Comparison of ENCODE assay signal across 15 cellular contexts in genomic region chr7:26159243-26159642, GRCh38. TPM values are rescaled to one million over a fixed set of nuclear protein-coding genes. Genes with fewer than 3 reads are reported as not detected.
A peak's percentile ranks its signal among the peaks of the same experiment; 100 is the strongest.
DNase-seq lines count a peak whose midpoint lies in the region; ATAC-seq, FAIRE-seq and TF ChIP-seq lines count a peak whose summit lies in the region.
"Had no signal": no experiment of that assay in that cellular context is flagged by ENCODE, and none has a peak within 500 bp of the region (broad histone marks: within the 10 kb centered on the region; RNA-seq: fewer than 3 reads in every experiment).

No MANE protein-coding gene starts in this region.

- peak overlapping the region; percentile 93 for H3K4me3 Mint-ChIP-seq in activated CD4-positive, alpha-beta T cell treated with anti-CD3 and anti-CD28 coated beads, Interleukin-2, amount 10 ng/mL, durations not matched to agents 24 days and 14 days
- H3K4me3 Mint-ChIP-seq in naive thymus-derived CD4-positive, alpha-beta T cell = peak overlapping the region in 1 of 10 donors; percentile 32

- BruUV-seq in GM12878 (replicated peaks; lab: Mats Ljungman, UMichigan) = no TSS peak

- TF ChIP-seq RAD21 in GM12878 (IDR thresholded peaks at IDR 0.05; ENCODE audit: insufficient read depth, low read depth, low read length) = no peak

- H3K27ac ChIP-seq in GM12878 (ENCODE audit: control insufficient read depth, insufficient read depth) (peak overlapping the region; percentile 88), right cardiac atrium (ENCODE audit: low read length) (no peak overlapping the region), uterus (no peak overlapping the region)
- H3K27ac ChIP-seq in naive thymus-derived CD4-positive, alpha-beta T cell (ENCODE audit: low read depth, low read length) = no peak overlapping the region
- H3K27ac ChIP-seq: brain microvascular endothelial cell, thyroid gland had no signal

- intact Hi-C loops in activated CD4-positive, alpha-beta T cell treated with anti-CD3 and anti-CD28 coated beads, Interleukin-2, amount 10 ng/mL, durations not matched to agents 24 days and 14 days (cut with micrococcal nuclease) = loop anchor here (10.0 kb wide), 1 partner anchor 264 kb away; no protein-coding TSS in a partner anchor
- intact Hi-C loops in GM12878 (cut with micrococcal nuclease; ENCODE audit: unreplicated experiment) (loop anchor here (5.0 kb wide), 1 partner anchor 192 kb away; no protein-coding TSS in a partner anchor), right cardiac atrium (cut with DNase I) (no loop called here), uterus (cut with DNase I; ENCODE audit: low total_unique reads) (no loop called here)
- intact Hi-C loops in naive thymus-derived CD4-positive, alpha-beta T cell (cut with micrococcal nuclease) = loop anchor here in 1 of 2 donors (10.0 kb wide), 1 partner anchor 706 kb away; the partner anchor contains the start of gene SKAP2

- H3K9me3 ChIP-seq in GM12878 (replicated peaks; ENCODE audit: control insufficient read depth, insufficient read depth, low read length) (no peaks in the 10 kb centered on the region), right cardiac atrium (ENCODE audit: control insufficient read depth, low read length) (no peaks in the 10 kb centered on the region), uterus (no peaks in the 10 kb centered on the region)
- H3K9me3 ChIP-seq in naive thymus-derived CD4-positive, alpha-beta T cell (ENCODE audit: control insufficient read depth in 2 of 3, low read length in 3 of 3) = no peaks in the 10 kb centered on the region
- H3K9me3 ChIP-seq: thyroid gland had no signal

- H2AFZ ChIP-seq in GM12878 (ENCODE audit: control insufficient read depth, low read depth, low read length) = no peak overlapping the region

- no peak overlapping the region for H3K9ac ChIP-seq in GM12878 (ENCODE audit: control insufficient read depth, insufficient read depth, low read length)

- 93% methylated on average over 2 of the region's 2 CpGs for WGBS in GM12878 (ENCODE audit: insufficient coverage, insufficient replicate concordance, low lambda C conversion rate, missing lambda C conversion rate)
- 57% methylated on average over 2 of the region's 2 CpGs for WGBS in right cardiac atrium

- RAD21 ChIA-PET in GM12878 (lab: Charles Lee; ENCODE audit: unreplicated experiment) = interaction anchor here (6.2 to 9.0 kb wide), 2 partner anchors 8 to 37 kb away, joined by 74 to 164 read pairs; partner anchors contain the start of genes CBX3 and HNRNPA2B1

- POLR2A ChIA-PET in GM12878 (lab: Charles Lee) = interaction anchor here (5.7 to 10.1 kb wide), 2 partner anchors 7 to 38 kb away, joined by 111 to 206 read pairs; partner anchors contain the start of genes CBX3 and HNRNPA2B1
- POLR2A ChIA-PET in naive thymus-derived CD4-positive, alpha-beta T cell (lab: Charles Lee) = interaction anchor here (6.6 kb wide), 1 partner anchor 41 kb away, joined by 61 read pairs; the partner anchor contains the start of genes CBX3 and HNRNPA2B1

- peaks cover 81% of the 10 kb centered on the region for H3K79me2 ChIP-seq in GM12878 (ENCODE audit: control insufficient read depth, insufficient read depth, low read length)

- H3K36me3 ChIP-seq in GM12878 (ENCODE audit: control insufficient read depth in 2 of 2, insufficient read depth in 2 of 2, low read length in 1 of 2) (no peaks in the 10 kb centered on the region; a peak in 1 of 4 replicates), uterus (no peaks in the 10 kb centered on the region)
- H3K36me3 ChIP-seq in naive thymus-derived CD4-positive, alpha-beta T cell (ENCODE audit: control insufficient read depth in 2 of 3, insufficient read depth in 3 of 3, low read length in 3 of 3) = no peaks in the 10 kb centered on the region
- H3K36me3 ChIP-seq: brain microvascular endothelial cell, thyroid gland had no signal

- SMC1A ChIA-PET in GM12878 (lab: Charles Lee; ENCODE audit: uncharacterized antibody, unreplicated experiment) = interaction anchor here (0.8 to 9.3 kb wide), 6 partner anchors 8 to 189 kb away, joined by 3 to 198 read pairs (median 10); partner anchors contain the start of genes CBX3 and HNRNPA2B1

- H3K27ac Mint-ChIP-seq in activated CD4-positive, alpha-beta T cell treated with anti-CD3 and anti-CD28 coated beads, Interleukin-2, amount 10 ng/mL, durations not matched to agents 24 days and 14 days = peak overlapping the region; percentile 99
- H3K27ac Mint-ChIP-seq in naive thymus-derived CD4-positive, alpha-beta T cell = peak overlapping the region in 5 of 9 donors; percentile 15 to 97 (median 28)

- H3K4me1 ChIP-seq in GM12878 (ENCODE audit: control insufficient read depth, insufficient read depth, low read length) = peaks cover 41% of the 10 kb centered on the region
- H3K4me1 ChIP-seq in naive thymus-derived CD4-positive, alpha-beta T cell (ENCODE audit: control insufficient read depth in 2 of 2, insufficient read depth in 2 of 2, low read length in 2 of 2) = peaks cover 22 to 29% of the 10 kb centered on the region in 2 donors
- no peaks in the 10 kb centered on the region for H3K4me1 ChIP-seq in right cardiac atrium (ENCODE audit: control insufficient read depth, insufficient read depth, low read length)
- H3K4me1 ChIP-seq in uterus = no peaks in the 10 kb centered on the region

- in situ Hi-C loops in GM12878 (cut with MboI) = no loop called here

- TF ChIP-seq CTCF in GM12878 (IDR thresholded peaks at IDR 0.05 in 2 of 3, conservative IDR thresholded peaks at IDR 0.05 in 1 of 3; ENCODE audit: control insufficient read depth in 2 of 3, extremely low read depth in 1 of 3, insufficient read depth in 1 of 3, low read depth in 3 of 3, low read length in 3 of 3) (no peak), uterus (IDR thresholded peaks at IDR 0.05) (no peak)

- CTCF ChIA-PET in GM12878 (lab: Yijun Ruan, JAX) = interaction anchor here (1.4 to 5.6 kb wide), 4 partner anchors 33 to 211 kb away, joined by 5 to 104 read pairs (median 23); partner anchors contain the start of gene HNRNPA2B1
- CTCF ChIA-PET in naive thymus-derived CD4-positive, alpha-beta T cell (lab: Charles Lee) = interaction anchor here (1.7 kb wide), 1 partner anchor 39 kb away, joined by 4 read pairs; no protein-coding TSS in a partner anchor

- 0 out of 2 replicates have a peak overlapping the region, but pooled peaks have one; percentile 55 for H3K4me3 ChIP-seq in GM12878
- H3K4me3 ChIP-seq in naive thymus-derived CD4-positive, alpha-beta T cell (ENCODE audit: low read length) = no peak overlapping the region
- H3K4me3 ChIP-seq in right cardiac atrium (ENCODE audit: low read length) = no peak overlapping the region
- H3K4me3 ChIP-seq in uterus = no peak overlapping the region
- H3K4me3 ChIP-seq: thyroid gland had no signal

- peaks cover 4% of the 10 kb centered on the region for H3K9me3 Mint-ChIP-seq in activated CD4-positive, alpha-beta T cell treated with anti-CD3 and anti-CD28 coated beads, Interleukin-2, amount 10 ng/mL, durations not matched to agents 24 days and 14 days
- H3K9me3 Mint-ChIP-seq in naive thymus-derived CD4-positive, alpha-beta T cell = peaks cover 0 to 7% (median 0%) of the 10 kb centered on the region in 11 donors

- TF ChIP-seq POLR2A in GM12878 (IDR thresholded peaks at IDR 0.05; ENCODE audit: low read depth, low read length) (no peak), uterus (IDR thresholded peaks at IDR 0.05) (no peak)

- peak overlapping the region; percentile 98 for H3K4me2 ChIP-seq in GM12878 (ENCODE audit: control insufficient read depth, insufficient read depth)

- TF ChIP-seq EP300 in GM12878 (IDR thresholded peaks at IDR 0.05; ENCODE audit: borderline replicate concordance in 1 of 2, control insufficient read depth in 1 of 2, low read depth in 2 of 2, low read length in 2 of 2) = no peak

- H3K36me3 Mint-ChIP-seq in activated CD4-positive, alpha-beta T cell treated with anti-CD3 and anti-CD28 coated beads, Interleukin-2, amount 10 ng/mL, durations not matched to agents 24 days and 14 days (ENCODE audit: low read depth) = peaks cover 67% of the 10 kb centered on the region
- peaks cover 0 to 43% (median 0%) of the 10 kb centered on the region in 5 donors for H3K36me3 Mint-ChIP-seq in naive thymus-derived CD4-positive, alpha-beta T cell

- no peak for FAIRE-seq in GM12878 (lab: Jason Lieb, UNC)

- no peaks in the 10 kb centered on the region; the same call in 1 of the 2 replicates for H4K20me1 ChIP-seq in GM12878 (ENCODE audit: control insufficient read depth, insufficient read depth)

- no peak for ATAC-seq in GM12878
- no peak for ATAC-seq in naive thymus-derived CD4-positive, alpha-beta T cell
- ATAC-seq in right cardiac atrium = no peak
- no peak for ATAC-seq in HG02678 (IDR thresholded peaks at IDR 0.05; ENCODE audit: unreplicated experiment)

- no peaks in the 10 kb centered on the region for H3K27me3 Mint-ChIP-seq in activated CD4-positive, alpha-beta T cell treated with anti-CD3 and anti-CD28 coated beads, Interleukin-2, amount 10 ng/mL, durations not matched to agents 24 days and 14 days
- H3K27me3 Mint-ChIP-seq in naive thymus-derived CD4-positive, alpha-beta T cell = no peaks in the 10 kb centered on the region

- DNase-seq in activated CD4-positive, alpha-beta T cell treated with anti-CD3 and anti-CD28 coated beads, Interleukin-2, amount 10 ng/mL, durations not matched to agents 24 days and 14 days = no peak
- no peak for DNase-seq in activated CD4-positive, alpha-beta T cell treated with anti-CD3 and anti-CD28 coated beads, Interleukin-2, amount 50 U/mL, for 1 hour
- DNase-seq in HT1080 (ENCODE audit: low read depth) = peak; percentile 56
- no peak for DNase-seq in GM12878 (ENCODE audit: low read depth, low spot score)
- DNase-seq in naive thymus-derived CD4-positive, alpha-beta T cell = no peak
- no peak for DNase-seq in right cardiac atrium
- DNase-seq in uterus = no peak
- DNase-seq: activated T-cell treated with anti-CD3 and anti-CD28 coated beads, Interleukin-2, amount 50 U/mL, for 48 hours; brain microvascular endothelial cell; KG1; NCI-H187 treated with DMSO at 0.1 percent for 48 hours; NCI-H748 treated with DMSO at 0.1 percent for 48 hours; SIG-M5; thyroid gland had no signal

- no peaks in the 10 kb centered on the region for H3K27me3 ChIP-seq in GM12878 (replicated peaks in 1 of 2; ENCODE audit: control insufficient read depth in 2 of 2, insufficient read depth in 2 of 2, low read length in 1 of 2)
- no peaks in the 10 kb centered on the region for H3K27me3 ChIP-seq in naive thymus-derived CD4-positive, alpha-beta T cell (ENCODE audit: control insufficient read depth in 2 of 2, insufficient read depth in 2 of 2, low read length in 2 of 2)
- no peaks in the 10 kb centered on the region for H3K27me3 ChIP-seq in right cardiac atrium (ENCODE audit: control insufficient read depth, insufficient read depth)
- no peaks in the 10 kb centered on the region for H3K27me3 ChIP-seq in uterus
- H3K27me3 ChIP-seq: brain microvascular endothelial cell, thyroid gland had no signal

- peaks cover 80% of the 10 kb centered on the region for H3K4me1 Mint-ChIP-seq in activated CD4-positive, alpha-beta T cell treated with anti-CD3 and anti-CD28 coated beads, Interleukin-2, amount 10 ng/mL, durations not matched to agents 24 days and 14 days
- peaks cover 19 to 81% (median 52%) of the 10 kb centered on the region in 7 donors for H3K4me1 Mint-ChIP-seq in naive thymus-derived CD4-positive, alpha-beta T cell

RNA-seq across cellular contexts. Expression of gene NFE2L3, which starts 7.2 kb away (rescaled TPM):
- 67.8 and 68.7 TPM in 2 replicates for total RNA-seq in activated CD4-positive, alpha-beta T cell treated with anti-CD3 and anti-CD28 coated beads, Interleukin-2, amount 10 ng/mL, durations not matched to agents 24 days and 14 days
- total RNA-seq in HT1080 (2014; rRNA removed; shearing (Covaris generic)) = 25.4 and 26.9 TPM in 2 replicates
- 55.9 and 66.2 TPM in 2 replicates for polyA plus RNA-seq in HT1080 (2015; cell fraction: cytosol; rRNA removed)
- polyA plus RNA-seq in HT1080 (2015; cell fraction: nucleus; rRNA removed) = 126 and 129 TPM in 2 replicates
- total RNA-seq in GM12878 (2013; cell fraction: nucleolus; rRNA removed) = 31.0 and 35.3 TPM in 2 replicates
- total RNA-seq in GM12878 (2014; rRNA removed) (17.2 and 17.4 TPM in 2 replicates), GM12878 (2014; rRNA removed; fragmentation: Illumina TruSeq; extraction: Trizol) (21.0 and 21.2 TPM in 2 replicates), GM12878 (2021) (14.5 and 15.7 TPM in 2 replicates), right cardiac atrium (1 to 10 TPM in 2 of 4 donors, under 1 TPM in 2; 0.32 to 1.3 (median 1.00) TPM), uterus (1 to 10 TPM in 3 of 4 donors, not detected in 1; 3.6 to 6.2 (median 4.1) TPM)
- 4.8 TPM for polyA plus RNA-seq in GM12878 (2011; ENCODE audit: low read depth)
- polyA plus RNA-seq in GM12878 (2011; rRNA removed) (34.9 and 45.3 TPM in 2 replicates), GM12878 (2014; fragmentation: Illumina TruSeq; extraction: Trizol) (21.6 and 24.9 TPM in 2 replicates), GM12878 (2014; fragmentation: Nextera tagmentation; extraction: Ambion mirVana) (1 to 10 TPM; 4.9 to 8.9 TPM), GM12878 (2014; rRNA removed) (10.2 and 11.5 TPM in 2 replicates), GM12878 (2016; fragmentation: Nextera tagmentation; extraction: Ambion mirVana) (1 to 10 TPM; 4.4 to 6.8 TPM), right cardiac atrium (1.1 TPM)
- 11.7 and 17.7 TPM in 2 replicates for polyA plus RNA-seq in GM12878 (2011; cell fraction: cytosol; rRNA removed)
- polyA plus RNA-seq in GM12878 (2011; cell fraction: nucleus; rRNA removed) = 14.0 and 14.4 TPM in 2 replicates
- polyA plus RNA-seq in GM12878 (2012) = 6.8 and 11.8 TPM in 2 replicates
- 20.6 and 35.0 TPM in 2 replicates for polyA minus RNA-seq in GM12878 (2011; rRNA and poly(A)+ RNA removed)
- polyA minus RNA-seq in GM12878 (2011; cell fraction: cytosol; rRNA and poly(A)+ RNA removed) = 11.5 and 11.9 TPM in 2 replicates
- 11.0 and 12.6 TPM in 2 replicates for polyA minus RNA-seq in GM12878 (2011; cell fraction: nucleus; rRNA and poly(A)+ RNA removed)
- total RNA-seq in naive thymus-derived CD4-positive, alpha-beta T cell = 10 to 100 TPM in 1 of 5 experiments, 1 to 10 TPM in 4; 1.1 to 49.5 (median 4.5) TPM
- polyA plus RNA-seq in naive thymus-derived CD4-positive, alpha-beta T cell = 1 to 10 TPM; 2.6 to 4.8 TPM

RNA-seq across cellular contexts. Expression of gene HNRNPA2B1, which starts 41.3 kb away (rescaled TPM):
- 862 and 873 TPM in 2 replicates for total RNA-seq in activated CD4-positive, alpha-beta T cell treated with anti-CD3 and anti-CD28 coated beads, Interleukin-2, amount 10 ng/mL, durations not matched to agents 24 days and 14 days
- 171 and 302 TPM in 2 replicates for total RNA-seq in HT1080 (2014; rRNA removed; shearing (Covaris generic))
- 1,169 and 1,263 TPM in 2 replicates for polyA plus RNA-seq in HT1080 (2015; cell fraction: cytosol; rRNA removed)
- 1,477 and 1,532 TPM in 2 replicates for polyA plus RNA-seq in HT1080 (2015; cell fraction: nucleus; rRNA removed)
- 404 and 419 TPM in 2 replicates for total RNA-seq in GM12878 (2013; cell fraction: nucleolus; rRNA removed)
- total RNA-seq in GM12878 (2014; rRNA removed) (295 and 319 TPM in 2 replicates), GM12878 (2014; rRNA removed; fragmentation: Illumina TruSeq; extraction: Trizol) (603 and 632 TPM in 2 replicates), GM12878 (2021) (699 and 740 TPM in 2 replicates), right cardiac atrium (100 to 1,000 TPM; 353 to 383 (median 368) TPM), uterus (100 to 1,000 TPM; 100 to 464 (median 207) TPM)
- 532 TPM for polyA plus RNA-seq in GM12878 (2011; ENCODE audit: low read depth)
- polyA plus RNA-seq in GM12878 (2011; rRNA removed) (721 and 1,149 TPM in 2 replicates), GM12878 (2014; fragmentation: Illumina TruSeq; extraction: Trizol) (1,357 and 1,719 TPM in 2 replicates), GM12878 (2014; fragmentation: Nextera tagmentation; extraction: Ambion mirVana) (1,000 to 10,000 TPM in 1 of 2 experiments, 100 to 1,000 TPM in 1; 726 to 1,124 TPM), GM12878 (2014; rRNA removed) (1,063 and 1,240 TPM in 2 replicates), GM12878 (2016; fragmentation: Nextera tagmentation; extraction: Ambion mirVana) (1,000 to 10,000 TPM; 1,359 to 1,396 TPM), right cardiac atrium (521 TPM)
- polyA plus RNA-seq in GM12878 (2011; cell fraction: cytosol; rRNA removed) = 265 and 307 TPM in 2 replicates
- 577 and 864 TPM in 2 replicates for polyA plus RNA-seq in GM12878 (2011; cell fraction: nucleus; rRNA removed)
- polyA plus RNA-seq in GM12878 (2012) = 686 TPM in 2 replicates
- 198 and 212 TPM in 2 replicates for polyA minus RNA-seq in GM12878 (2011; rRNA and poly(A)+ RNA removed)
- polyA minus RNA-seq in GM12878 (2011; cell fraction: cytosol; rRNA and poly(A)+ RNA removed) = 167 and 191 TPM in 2 replicates
- polyA minus RNA-seq in GM12878 (2011; cell fraction: nucleus; rRNA and poly(A)+ RNA removed) = 133 and 235 TPM in 2 replicates
- total RNA-seq in naive thymus-derived CD4-positive, alpha-beta T cell = 100 to 1,000 TPM; 394 to 702 (median 437) TPM
- polyA plus RNA-seq in naive thymus-derived CD4-positive, alpha-beta T cell = 100 to 1,000 TPM; 612 to 833 TPM

RNA-seq across cellular contexts. Expression of gene CBX3, which starts 42.3 kb away (rescaled TPM):
- 307 and 313 TPM in 2 replicates for total RNA-seq in activated CD4-positive, alpha-beta T cell treated with anti-CD3 and anti-CD28 coated beads, Interleukin-2, amount 10 ng/mL, durations not matched to agents 24 days and 14 days
- total RNA-seq in HT1080 (2014; rRNA removed; shearing (Covaris generic)) = 201 and 202 TPM in 2 replicates
- polyA plus RNA-seq in HT1080 (2015; cell fraction: cytosol; rRNA removed) = 269 and 278 TPM in 2 replicates
- 249 and 274 TPM in 2 replicates for polyA plus RNA-seq in HT1080 (2015; cell fraction: nucleus; rRNA removed)
- 188 TPM in 2 replicates for total RNA-seq in GM12878 (2013; cell fraction: nucleolus; rRNA removed)
- total RNA-seq in GM12878 (2014; rRNA removed) = 153 and 181 TPM in 2 replicates
- total RNA-seq in GM12878 (2014; rRNA removed; fragmentation: Illumina TruSeq; extraction: Trizol) = 303 and 305 TPM in 2 replicates
- total RNA-seq in GM12878 (2021) = 194 and 201 TPM in 2 replicates
- polyA plus RNA-seq in GM12878 (2011; ENCODE audit: low read depth) = 71.4 TPM
- 238 and 407 TPM in 2 replicates for polyA plus RNA-seq in GM12878 (2011; rRNA removed)
- polyA plus RNA-seq in GM12878 (2011; cell fraction: cytosol; rRNA removed) = 70.7 and 72.5 TPM in 2 replicates
- 112 and 122 TPM in 2 replicates for polyA plus RNA-seq in GM12878 (2011; cell fraction: nucleus; rRNA removed)
- 150 and 167 TPM in 2 replicates for polyA plus RNA-seq in GM12878 (2012)
- 307 and 369 TPM in 2 replicates for polyA plus RNA-seq in GM12878 (2014; fragmentation: Illumina TruSeq; extraction: Trizol)
- 100 to 1,000 TPM; 205 to 247 TPM for polyA plus RNA-seq in GM12878 (2014; fragmentation: Nextera tagmentation; extraction: Ambion mirVana)
- 191 and 239 TPM in 2 replicates for polyA plus RNA-seq in GM12878 (2014; rRNA removed)
- 100 to 1,000 TPM; 205 to 212 TPM for polyA plus RNA-seq in GM12878 (2016; fragmentation: Nextera tagmentation; extraction: Ambion mirVana)
- 44.8 and 66.0 TPM in 2 replicates for polyA minus RNA-seq in GM12878 (2011; rRNA and poly(A)+ RNA removed)
- polyA minus RNA-seq in GM12878 (2011; cell fraction: cytosol; rRNA and poly(A)+ RNA removed) = 27.1 and 39.7 TPM in 2 replicates
- 83.8 and 123 TPM in 2 replicates for polyA minus RNA-seq in GM12878 (2011; cell fraction: nucleus; rRNA and poly(A)+ RNA removed)
- 100 to 1,000 TPM; 103 to 214 (median 155) TPM for total RNA-seq in naive thymus-derived CD4-positive, alpha-beta T cell
- 100 to 1,000 TPM in 1 of 2 donors, 10 to 100 TPM in 1; 86.9 to 111 TPM for polyA plus RNA-seq in naive thymus-derived CD4-positive, alpha-beta T cell
- total RNA-seq in right cardiac atrium = 10 to 100 TPM; 68.1 to 82.5 (median 72.2) TPM
- polyA plus RNA-seq in right cardiac atrium = 61.2 TPM
- total RNA-seq in uterus = 100 to 1,000 TPM in 2 of 4 donors, 10 to 100 TPM in 2; 30.5 to 178 (median 88.1) TPM

Comparison
In these comparisons a context has a peak if more than half of its experiments do, and no peak if none do; other contexts are left out.
1. intact Hi-C loops: an anchor here in activated CD4-positive, alpha-beta T cell treated with anti-CD3 and anti-CD28 coated beads, Interleukin-2, amount 10 ng/mL, durations not matched to agents 24 days and 14 days (10.0 kb wide) and GM12878 (5.0 kb wide); none called in right cardiac atrium and uterus.